ENCODE assay signal across 28 cellular contexts in genomic region chr4:8052160-8052691, GRCh38.
"Had no signal": no experiment of that assay in that cellular context is flagged by ENCODE, and none has a peak within 500 bp of the region (broad histone marks: within the 10 kb centered on the region; RNA-seq: fewer than 3 reads in every experiment).

No MANE protein-coding gene starts in this region.

- H3K27ac ChIP-seq: foreskin keratinocyte, hepatocyte, left lung, ovary, prostate gland, skin epidermis, uterus had no signal

- H3K36me3 ChIP-seq: adrenal gland, left lung, ovary, prostate gland, uterus had no signal

- H3K27me3 ChIP-seq: adrenal gland, hepatocyte, ovary, tibial nerve, uterus had no signal

- H3K4me1 ChIP-seq: foreskin keratinocyte had no signal

- H3K9me3 Mint-ChIP-seq: activated T-helper 2 cell treated with anti-CD3 and anti-CD28 coated beads, Interferon-gamma antibody, Interleukin-2, Interleukin-4, amounts not matched to agents 10 μg/mL and 5 μg/mL and 100 μg/mL, durations not matched to agents 14 hours and 24 hours and 36 hours; neural crest cell had no signal

- H3K9me3 ChIP-seq: adrenal gland, ovary, prostate gland, uterus had no signal

- ATAC-seq: foreskin keratinocyte; left lung; naive thymus-derived CD4-positive, alpha-beta T cell; right cardiac atrium had no signal

- H3K4me1 Mint-ChIP-seq: immature natural killer cell had no signal

- H3K4me3 Mint-ChIP-seq: activated naive CD8-positive, alpha-beta T cell; activated T-cell treated with anti-CD3 and anti-CD28 coated beads, Interleukin-2, amount 50 U/mL, for 24 hours; immature natural killer cell; naive thymus-derived CD4-positive, alpha-beta T cell; stimulated activated naive CD8-positive, alpha-beta T cell treated with anti-CD3 and anti-CD28 coated beads, Interleukin-15, Interleukin-2, amounts not matched to agents 100 ng/mL and 50 ng/mL, for 24 hours had no signal

- H3K4me3 ChIP-seq: adrenal gland, hepatocyte, left lung, lung, ovary, prostate gland, skin epidermis, tibial nerve, uterus had no signal

- H3K27me3 Mint-ChIP-seq: activated naive CD8-positive, alpha-beta T cell; activated T-cell treated with anti-CD3 and anti-CD28 coated beads, Interleukin-2, amount 50 U/mL, for 24 hours had no signal

- FAIRE-seq: astrocyte had no signal

- H3K79me2 ChIP-seq: hepatocyte had no signal

- H3K27ac Mint-ChIP-seq: activated naive CD8-positive, alpha-beta T cell; activated T-cell treated with anti-CD3 and anti-CD28 coated beads, Interleukin-2, amount 50 U/mL, for 24 hours; activated T-helper 2 cell treated with anti-CD3 and anti-CD28 coated beads, Interferon-gamma antibody, Interleukin-2, Interleukin-4, amounts not matched to agents 10 μg/mL and 5 μg/mL and 100 μg/mL, durations not matched to agents 14 hours and 24 hours and 36 hours; immature natural killer cell; naive thymus-derived CD4-positive, alpha-beta T cell; stimulated activated naive CD8-positive, alpha-beta T cell treated with anti-CD3 and anti-CD28 coated beads, Interleukin-15, Interleukin-2, amounts not matched to agents 100 ng/mL and 50 ng/mL, for 24 hours had no signal

- H3K36me3 Mint-ChIP-seq: immature natural killer cell had no signal

- H2AFZ ChIP-seq: hepatocyte had no signal

- H3K4me2 ChIP-seq: hepatocyte had no signal

- DNase-seq: activated CD8-positive, alpha-beta memory T cell treated with anti-CD3 and anti-CD28 coated beads for 24 hours; activated CD8-positive, alpha-beta memory T cell treated with anti-CD3 and anti-CD28 coated beads, Interleukin-2, amount 50 U/mL, for 4 hours; activated naive CD4-positive, alpha-beta T cell; activated T-cell treated with anti-CD3 and anti-CD28 coated beads, Interleukin-2, amount 50 U/mL, for 24 hours; adrenal gland; effector CD4-positive, alpha-beta T cell; erythroblast; foreskin keratinocyte; glutamatergic neuron; immature natural killer cell; left lung; naive thymus-derived CD4-positive, alpha-beta T cell; ovary; stimulated activated CD4-positive, alpha-beta T cell treated with anti-CD3 and anti-CD28 coated beads, Interleukin-1b, Interleukin-23, amount 100 ng/mL, for 48 hours; T-helper 1 cell; T-helper 9 cell; uterus had no signal
